Comparison of ENCODE assay signal across 12 cellular contexts in genomic region chr12:21939435-21939834, GRCh38. TPM values are rescaled to one million over a fixed set of nuclear protein-coding genes. Genes with fewer than 3 reads are reported as not detected.
DNase-seq lines count a peak whose midpoint lies in the region; ATAC-seq and TF ChIP-seq lines count a peak whose summit lies in the region.
"Had no signal": no experiment of that assay in that cellular context is flagged by ENCODE, and none has a peak within 500 bp of the region (broad histone marks: within the 10 kb centered on the region; RNA-seq: fewer than 3 reads in every experiment).

No MANE protein-coding gene starts in this region.

- 51% methylated on average over 4 of the region's 4 CpGs for WGBS in right cardiac atrium
- WGBS in prostate gland, result 70% methylated on average over 4 of the region's 4 CpGs

- H3K27ac ChIP-seq in ACC112 (ENCODE audit: low read depth, low read length) (no peak overlapping the region), right cardiac atrium (ENCODE audit: low read length) (peak overlapping the region; percentile 17), prostate gland (peak overlapping the region; percentile 28 to 76)

- DNase-seq in adipocyte (ENCODE audit: low read depth), result no peak
- no peak for DNase-seq in right cardiac atrium
- DNase-seq in prostate gland (ENCODE audit: low spot score), result no peak
- DNase-seq in amniotic stem cell (lab: John Stamatoyannopoulos, UW), result no peak
- DNase-seq in AG08396 (ENCODE audit: low spot score), result no peak
- DNase-seq in kidney tubule cell (ENCODE audit: low spot score), result no peak
- DNase-seq: CD4-positive, CD25-positive, alpha-beta regulatory T cell; MG63; SK-N-SH; stimulated activated CD4-positive, alpha-beta T cell treated with anti-CD3 and anti-CD28 coated beads, Interleukin-2, amount 100 ng/mL, for 48 hours had no signal

- no peak for TF ChIP-seq POLR2A in prostate gland (IDR thresholded peaks at IDR 0.05)

- no peak for TF ChIP-seq CTCF in prostate gland (IDR thresholded peaks at IDR 0.05)

- H3K79me2 ChIP-seq in ACC112 (ENCODE audit: control insufficient read depth, insufficient read depth, low read length, unreplicated experiment), result no peaks in the 10 kb centered on the region

- ATAC-seq in right cardiac atrium, result no peak
- no peak for ATAC-seq in GM19455 (IDR thresholded peaks at IDR 0.05; ENCODE audit: unreplicated experiment)

- intact Hi-C loops in right cardiac atrium (cut with DNase I), result no loop called here
- intact Hi-C loops in prostate gland (cut with DNase I), result no loop called here

- H3K4me1 ChIP-seq in ACC112 (ENCODE audit: control insufficient read depth, insufficient read depth, low read length, unreplicated experiment) (peaks cover 23% of the 10 kb centered on the region), adipocyte (ENCODE audit: control insufficient read depth, insufficient read depth, low read length) (peaks cover 13% of the 10 kb centered on the region), right cardiac atrium (ENCODE audit: control insufficient read depth, insufficient read depth, low read length) (no peaks in the 10 kb centered on the region), prostate gland (replicated peaks) (no peaks in the 10 kb centered on the region)

- peak overlapping the region; percentile 99 for H2AFZ ChIP-seq in ACC112 (ENCODE audit: low read length, unreplicated experiment)

- H3K36me3 ChIP-seq in ACC112 (ENCODE audit: insufficient read depth, low read length) (no peaks in the 10 kb centered on the region), adipocyte (ENCODE audit: control insufficient read depth, insufficient read depth, low read length, severe bottlenecking) (peaks cover 12% of the 10 kb centered on the region), prostate gland (no peaks in the 10 kb centered on the region)
- H3K36me3 ChIP-seq: MG63 had no signal

- peak overlapping the region; percentile 83 for H3K4me3 ChIP-seq in ACC112 (ENCODE audit: low read depth, low read length)
- H3K4me3 ChIP-seq in adipocyte (ENCODE audit: low read length), result peak overlapping the region; percentile 84
- H3K4me3 ChIP-seq in right cardiac atrium (ENCODE audit: low read length), result peak overlapping the region; percentile 75
- H3K4me3 ChIP-seq in prostate gland, result peak overlapping the region in 1 of 2 donors; percentile 2
- H3K4me3 ChIP-seq: MG63 had no signal

- H3K9ac ChIP-seq in adipocyte (ENCODE audit: low read length), result peak overlapping the region; percentile 87
- H3K9ac ChIP-seq: SK-N-SH had no signal

- no peaks in the 10 kb centered on the region for H3K9me3 ChIP-seq in adipocyte (ENCODE audit: control insufficient read depth, low read length)
- H3K9me3 ChIP-seq in right cardiac atrium (ENCODE audit: control insufficient read depth, low read length), result no peaks in the 10 kb centered on the region
- no peaks in the 10 kb centered on the region for H3K9me3 ChIP-seq in prostate gland
- H3K9me3 ChIP-seq: MG63, SK-N-SH had no signal

- no peaks in the 10 kb centered on the region for H3K27me3 ChIP-seq in ACC112 (ENCODE audit: insufficient read depth, low read length)
- H3K27me3 ChIP-seq in adipocyte (replicated peaks; ENCODE audit: control insufficient read depth, insufficient read depth, low read length), result no peaks in the 10 kb centered on the region
- H3K27me3 ChIP-seq in right cardiac atrium (ENCODE audit: control insufficient read depth, insufficient read depth), result no peaks in the 10 kb centered on the region
- H3K27me3 ChIP-seq in prostate gland (replicated peaks; ENCODE audit: insufficient read depth), result no peaks in the 10 kb centered on the region

RNA-seq across cellular contexts. Expression of gene ABCC9, which starts 1.8 kb away (rescaled TPM):
- total RNA-seq in right cardiac atrium (10 to 100 TPM; 46.5 to 67.8 (median 56.7) TPM), prostate gland (10 to 100 TPM in 1 of 2 donors, 1 to 10 TPM in 1; 6.1 to 10.5 TPM)
- polyA plus RNA-seq in right cardiac atrium, result 12.1 TPM
- total RNA-seq: CD4-positive, CD25-positive, alpha-beta regulatory T cell had no signal
- polyA plus RNA-seq: CD4-positive, CD25-positive, alpha-beta regulatory T cell had no signal

Comparison
In these comparisons a context has a peak if more than half of its experiments do, and no peak if none do; other contexts are left out.
1. RNA of gene ABCC9, which starts 1.8 kb away (total RNA-seq): 46.5 to 67.8 TPM in right cardiac atrium; 6.1 to 10.5 TPM in prostate gland; every median in the first group is over 4 times any median in the second.